Comparison of ENCODE assay signal across 1 cellular context in genomic region chr1:170134606-170135005, GRCh38.
TF ChIP-seq lines count a peak whose summit lies in the region.

No MANE protein-coding gene starts in this region.

TF ChIP-seq in GM12878, 131 proteins besides CTCF, POLR2A, EP300 and RAD21:
- TF ChIP-seq RCOR1 (conservative IDR thresholded peaks at IDR 0.05; ENCODE audit: low read depth, low read length): no peak
- no peak for TF ChIP-seq RBBP5 (conservative IDR thresholded peaks at IDR 0.05)
- TF ChIP-seq GATAD2B (conservative IDR thresholded peaks at IDR 0.05; ENCODE audit: low read depth): no peak
- TF ChIP-seq MYC (IDR thresholded peaks at IDR 0.05; ENCODE audit: insufficient read depth, insufficient read length, insufficient replicate concordance, low read length, severe bottlenecking): no peak
- no peak for TF ChIP-seq EED (IDR thresholded peaks at IDR 0.05; ENCODE audit: low read depth)
- no peak for TF ChIP-seq SP1 (IDR thresholded peaks at IDR 0.05; ENCODE audit: low read depth, low read length)
- no peak for TF ChIP-seq MEF2B (IDR thresholded peaks at IDR 0.05; ENCODE audit: partially characterized antibody, poor library complexity, severe bottlenecking)
- no peak for TF ChIP-seq ZNF687 (IDR thresholded peaks at IDR 0.05)
- no peak for TF ChIP-seq SIN3A (IDR thresholded peaks at IDR 0.05; ENCODE audit: low read depth, low read length)
- no peak for TF ChIP-seq HDAC6 (IDR thresholded peaks at IDR 0.05; ENCODE audit: unreplicated experiment)
- no peak for TF ChIP-seq IRF5 (IDR thresholded peaks at IDR 0.05; ENCODE audit: borderline replicate concordance)
- no peak for TF ChIP-seq SMAD1 (IDR thresholded peaks at IDR 0.05; ENCODE audit: low read depth, partially characterized antibody)
- TF ChIP-seq REST (IDR thresholded peaks at IDR 0.05; ENCODE audit: low read depth, low read length): no peak
- no peak for TF ChIP-seq KAT2A (conservative IDR thresholded peaks at IDR 0.05; ENCODE audit: control insufficient read depth, low read depth, low read length)
- TF ChIP-seq PAX8 (IDR thresholded peaks at IDR 0.05): no peak
- TF ChIP-seq ZNF24 (IDR thresholded peaks at IDR 0.05): no peak
- TF ChIP-seq STAT1 (conservative IDR thresholded peaks at IDR 0.05): no peak
- TF ChIP-seq SUZ12 (IDR thresholded peaks at IDR 0.05; ENCODE audit: unreplicated experiment): no peak
- TF ChIP-seq CBX3 (IDR thresholded peaks at IDR 0.05; ENCODE audit: borderline replicate concordance, low read depth): no peak
